In the genomic region with DNA sequence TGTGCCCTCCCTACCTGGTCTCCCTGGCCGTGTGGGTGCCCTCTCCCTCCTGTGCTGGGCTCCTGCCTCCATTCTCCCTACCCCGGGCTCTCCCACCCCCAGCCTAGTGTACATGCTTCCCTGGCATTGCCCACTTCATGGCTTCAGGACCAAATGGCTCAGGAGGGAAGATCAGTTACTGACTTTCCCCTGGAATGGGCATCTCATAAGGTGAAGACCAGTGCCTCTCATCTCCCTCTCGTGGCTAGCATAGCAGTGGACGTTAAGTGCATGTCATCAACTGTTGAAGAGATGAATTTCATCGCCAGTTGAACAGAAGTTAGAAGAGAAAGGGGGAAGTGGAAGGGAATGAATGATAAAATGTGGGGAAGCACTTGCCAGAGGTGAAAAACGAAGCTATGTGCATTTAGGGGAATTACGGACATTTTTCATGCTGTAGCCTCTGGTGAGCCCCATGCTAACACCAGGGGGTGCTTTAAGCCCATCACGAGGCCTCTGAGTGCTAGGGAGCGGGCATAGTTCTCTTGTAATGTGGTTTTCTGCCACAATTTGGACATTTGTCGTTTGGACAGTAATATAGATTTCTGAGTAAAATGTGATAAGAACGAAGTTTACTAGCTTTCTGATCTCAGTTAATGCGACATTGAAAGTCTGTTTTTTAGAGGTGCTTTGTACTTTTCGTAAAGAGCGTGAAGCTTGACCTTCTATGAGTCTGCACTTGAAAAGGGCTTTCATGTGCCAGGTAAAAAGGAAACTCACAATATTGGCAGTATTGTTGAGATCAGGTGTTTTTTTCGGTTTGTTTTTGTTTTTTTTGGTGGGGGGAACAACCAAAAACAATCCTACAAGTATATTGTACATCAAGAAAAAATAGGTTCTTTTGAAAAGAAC, we compare ENCODE assay signal across 8 cellular contexts. TPM values are rescaled to one million over a fixed set of nuclear protein-coding genes. Genes with fewer than 3 reads are reported as not detected.
DNase-seq lines count a peak whose midpoint lies in the region; ATAC-seq and TF ChIP-seq lines count a peak whose summit lies in the region.
"Had no signal": no experiment of that assay in that cellular context is flagged by ENCODE, and none has a peak within 500 bp of the region (broad histone marks: within the 10 kb centered on the region; RNA-seq: fewer than 3 reads in every experiment).

No MANE protein-coding gene starts in this region.

- no peaks in the 10 kb centered on the region for H4K20me1 ChIP-seq in Loucy (ENCODE audit: insufficient read depth, low read length, poor library complexity, severe bottlenecking)

- H3K36me3 ChIP-seq in GM06990 (ENCODE audit: control insufficient read depth, insufficient read depth, low read length) (no peaks in the 10 kb centered on the region), Loucy (ENCODE audit: insufficient read depth, low read length) (no peaks in the 10 kb centered on the region)

- TF ChIP-seq CTCF in GM06990 (IDR thresholded peaks at IDR 0.05; ENCODE audit: insufficient read depth, low read length, poor library complexity, severe bottlenecking) (peak; percentile 69), Loucy (conservative IDR thresholded peaks at IDR 0.05; ENCODE audit: low read length) (peak; percentile 99), brain (conservative IDR thresholded peaks at IDR 0.05) (peak; percentile 86 to 87)

- no peaks in the 10 kb centered on the region for H3K79me2 ChIP-seq in Loucy (ENCODE audit: insufficient read depth, low read length)

- no peak overlapping the region for H3K4me3 Mint-ChIP-seq in brain
- H3K4me3 Mint-ChIP-seq: dendritic cell treated with granulocyte-macrophage colony-stimulating factor and Interleukin-4, amounts not matched to agents 40 ng/mL and 50 ng/mL, for 4 days had no signal

- H3K27ac Mint-ChIP-seq in brain = peak overlapping the region in 3 of 5 experiments; percentile 6 to 60 (median 37)
- H3K27ac Mint-ChIP-seq: dendritic cell treated with granulocyte-macrophage colony-stimulating factor and Interleukin-4, amounts not matched to agents 40 ng/mL and 50 ng/mL, for 4 days had no signal

- H3F3A ChIP-seq in Loucy (ENCODE audit: low read depth) = no peaks in the 10 kb centered on the region

- H3K9ac ChIP-seq in Loucy (ENCODE audit: low read depth, low read length, poor library complexity, severe bottlenecking) = no peak overlapping the region

- H3K4me3 ChIP-seq in GM06990 (replicated peaks; ENCODE audit: low read depth, low read length) (no peak overlapping the region), Loucy (ENCODE audit: low read length, poor library complexity, severe bottlenecking) (no peak overlapping the region)

- DNase-seq in GM06990 (ENCODE audit: extremely low read depth, insufficient read length) = no peak
- DNase-seq in T-helper 2 cell = peak in 3 of 5 experiments; percentile 18 to 59 (median 29)
- DNase-seq in left colon = peak; percentile 55 to 68
- DNase-seq in stimulated activated CD4-positive, alpha-beta T cell treated with anti-CD3 and anti-CD28 coated beads, TNF-alpha, amount 100 ng/mL, for 24 hours (ENCODE audit: low read depth in 3 of 3) = peak; percentile 13 to 39 (median 28)

- no peaks in the 10 kb centered on the region for H3K9me2 ChIP-seq in Loucy (replicated peaks; ENCODE audit: low read depth, low read length)

- peaks cover 0 to 18% (median 12%) of the 10 kb centered on the region in 5 experiments for H3K9me3 Mint-ChIP-seq in brain

- H3K36me3 Mint-ChIP-seq in brain = peaks cover 37% of the 10 kb centered on the region

- no peaks in the 10 kb centered on the region for H3K27me3 Mint-ChIP-seq in brain
- H3K27me3 Mint-ChIP-seq: dendritic cell treated with granulocyte-macrophage colony-stimulating factor and Interleukin-4, amounts not matched to agents 40 ng/mL and 50 ng/mL, for 4 days had no signal

- ATAC-seq in left colon (peak; percentile 96), GM19455 (IDR thresholded peaks at IDR 0.05; ENCODE audit: unreplicated experiment) (no peak)

- peaks cover 18% of the 10 kb centered on the region for H3K4me1 Mint-ChIP-seq in brain

- H2AFZ ChIP-seq in Loucy (ENCODE audit: low read length) = no peak overlapping the region

- peaks cover under 1% of the 10 kb centered on the region for H3K4me1 ChIP-seq in Loucy (ENCODE audit: insufficient read depth, low read length, poor library complexity, severe bottlenecking)

- H3K27me3 ChIP-seq in GM06990 (replicated peaks; ENCODE audit: control insufficient read depth, insufficient read depth, low read length) (no peaks in the 10 kb centered on the region), Loucy (ENCODE audit: insufficient read depth, low read length, poor library complexity, severe bottlenecking) (no peaks in the 10 kb centered on the region)

- H3K9me3 ChIP-seq in Loucy (ENCODE audit: insufficient read depth, low read depth, low read length) = no peaks in the 10 kb centered on the region

- peak overlapping the region; percentile 3 for H3K4me2 ChIP-seq in Loucy (ENCODE audit: low read depth, low read length, poor library complexity, severe bottlenecking)

- intact Hi-C loops in left colon (cut with DNase I, micrococcal nuclease) = loop anchor here in 1 of 2 donors (2.0 to 10.0 kb wide), 2 partner anchors 92 to 414 kb away; no protein-coding TSS in a partner anchor

RNA-seq across cellular contexts. Expression of gene TRAF3IP1, which starts 50.4 kb away (rescaled TPM):
- 7.9 TPM for polyA plus RNA-seq in brain (ENCODE audit: insufficient read depth, low read depth, low replicate concordance)
- total RNA-seq in left colon = 10 to 100 TPM; 18.0 to 23.3 TPM

RNA-seq across cellular contexts. Expression of gene ASB1, which starts 56.0 kb away (rescaled TPM):
- polyA plus RNA-seq in brain (ENCODE audit: insufficient read depth, low read depth, low replicate concordance) = 25.8 TPM
- 10 to 100 TPM; 20.1 to 22.1 TPM for total RNA-seq in left colon
